Comparison of ENCODE assay signal across 1 cellular context in the genomic region with DNA sequence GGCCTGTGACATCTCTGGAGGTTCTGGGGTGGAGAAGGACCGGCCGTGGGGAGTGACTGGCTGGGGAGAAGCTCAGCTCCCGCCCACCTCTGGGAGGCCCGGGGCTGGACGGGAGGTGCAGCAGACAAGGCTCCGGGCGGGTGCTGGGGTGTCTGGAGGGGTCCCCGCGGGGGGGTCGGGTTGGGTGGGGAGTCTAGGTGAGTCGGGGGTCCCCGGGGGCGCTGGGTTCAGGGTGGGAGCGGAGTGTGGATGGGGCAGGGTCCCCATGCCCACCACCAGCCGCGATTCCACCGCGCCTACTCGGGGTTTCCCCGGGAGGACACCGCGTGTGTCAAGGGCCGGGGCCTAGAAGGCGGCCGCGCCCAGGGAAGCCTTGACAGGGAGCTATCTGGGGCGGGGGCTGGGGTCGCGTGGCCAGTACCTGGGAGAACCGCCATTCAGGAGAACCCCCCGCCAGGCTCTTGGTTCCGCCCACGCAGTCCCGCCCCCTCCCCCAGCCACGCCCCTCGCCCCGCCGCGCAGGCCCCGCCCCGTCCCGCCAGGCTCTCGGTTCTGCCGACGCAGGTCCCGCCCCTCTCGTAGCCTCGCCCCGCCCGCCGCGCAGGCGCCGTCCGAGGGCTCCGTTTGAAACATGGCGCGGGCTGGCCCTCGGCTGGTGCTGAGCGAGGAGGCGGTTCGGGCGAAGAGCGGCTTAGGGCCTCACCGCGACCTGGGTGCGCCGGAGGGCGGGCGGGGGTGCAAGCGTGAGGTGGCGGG.
TF ChIP-seq lines count a peak whose summit lies in the region.

A gene with protein sequence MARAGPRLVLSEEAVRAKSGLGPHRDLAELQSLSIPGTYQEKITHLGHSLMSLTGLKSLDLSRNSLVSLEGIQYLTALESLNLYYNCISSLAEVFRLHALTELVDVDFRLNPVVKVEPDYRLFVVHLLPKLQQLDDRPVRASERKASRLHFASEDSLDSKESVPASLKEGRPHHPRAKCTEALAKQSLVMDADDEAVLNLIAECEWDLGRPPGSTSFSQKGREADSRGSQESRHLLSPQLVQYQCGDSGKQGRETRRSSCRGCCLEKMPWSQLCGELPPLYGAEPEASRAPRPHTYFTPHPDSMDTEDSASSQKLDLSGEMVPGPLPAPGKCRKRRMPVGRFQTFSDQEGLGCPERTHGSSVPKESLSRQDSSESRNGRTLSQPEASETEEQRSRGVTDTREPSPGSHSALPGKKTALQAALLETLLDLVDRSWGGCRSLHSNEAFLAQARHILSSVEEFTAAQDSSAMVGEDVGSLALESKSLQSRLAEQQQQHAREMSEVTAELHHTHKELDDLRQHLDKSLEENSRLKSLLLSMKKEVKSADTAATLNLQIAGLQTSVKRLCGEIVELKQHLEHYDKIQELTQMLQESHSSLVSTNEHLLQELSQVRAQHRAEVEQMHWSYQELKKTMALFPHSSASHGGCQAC (plus strand): TSS at position 610 of the 756 bp plus-strand sequence. CDS start 22 bp downstream, at position 632.

TF ChIP-seq in IMR-90, 13 proteins besides CTCF, POLR2A, EP300 and RAD21:
- TF ChIP-seq MAZ (IDR thresholded peaks at IDR 0.05; ENCODE audit: borderline replicate concordance, low read depth, low read length) (peak; percentile 83; the same call in 1 of the 2 replicates), RFX5 (IDR thresholded peaks at IDR 0.05; ENCODE audit: low read depth, low read length) (no peak), MXI1 (IDR thresholded peaks at IDR 0.05; ENCODE audit: borderline replicate concordance, low read depth, low read length) (peak; percentile 57; the same call in 1 of the 2 replicates)
